ENCODE assay signal across 13 cellular contexts in genomic region chr1:223248001-223248786, GRCh38.
DNase-seq lines count a peak whose midpoint lies in the region; ATAC-seq and TF ChIP-seq lines count a peak whose summit lies in the region.
"Had no signal": no experiment of that assay in that cellular context is flagged by ENCODE, and none has a peak within 500 bp of the region (broad histone marks: within the 10 kb centered on the region; RNA-seq: fewer than 3 reads in every experiment).

No MANE protein-coding gene starts in this region.

- no peak overlapping the region for H3K4me3 ChIP-seq in KMS-11 (IDR thresholded peaks at IDR 0.05; ENCODE audit: insufficient read depth, low read depth, low read length)

- peaks cover 35% of the 10 kb centered on the region for H3K4me1 Mint-ChIP-seq in activated CD8-positive, alpha-beta T cell treated with anti-CD3 and anti-CD28 coated beads, Interleukin-2, amount 10 ng/mL, durations not matched to agents 7 days and 5 days (ENCODE audit: low read depth)
- H3K4me1 Mint-ChIP-seq in progenitor cell of endocrine pancreas (ENCODE audit: low read depth): peaks cover 23% of the 10 kb centered on the region
- H3K4me1 Mint-ChIP-seq in activated T-cell treated with anti-CD3 and anti-CD28 coated beads, Interleukin-2, amount 50 U/mL, for 4 hours (ENCODE audit: low read depth): peaks cover 43% of the 10 kb centered on the region

- TF ChIP-seq CTCF in KMS-11 (conservative IDR thresholded peaks at IDR 0.05; ENCODE audit: low read depth, low read length): no peak; the same call in 1 of the 2 replicates
- no peak for TF ChIP-seq CTCF in progenitor cell of endocrine pancreas (IDR thresholded peaks at IDR 0.05; ENCODE audit: unreplicated experiment)

- ATAC-seq in activated CD8-positive, alpha-beta T cell treated with anti-CD3 and anti-CD28 coated beads, Interleukin-2, amount 10 ng/mL, durations not matched to agents 7 days and 5 days: peak; percentile 8
- no peak for ATAC-seq in HG03097 (IDR thresholded peaks at IDR 0.05; ENCODE audit: low FRiP score, unreplicated experiment)
- no peak for ATAC-seq in activated T-cell treated with anti-CD3 and anti-CD28 coated beads, Interleukin-2, amount 50 U/mL, for 4 hours

- H3K36me3 ChIP-seq in KMS-11 (ENCODE audit: insufficient read depth): no peaks in the 10 kb centered on the region

- no peak overlapping the region for H3K27ac Mint-ChIP-seq in activated CD8-positive, alpha-beta T cell treated with anti-CD3 and anti-CD28 coated beads, Interleukin-2, amount 10 ng/mL, durations not matched to agents 7 days and 5 days
- peak overlapping the region; percentile 65 for H3K27ac Mint-ChIP-seq in progenitor cell of endocrine pancreas
- H3K27ac Mint-ChIP-seq: T-helper 2 cell treated with Interferon-gamma antibody and Interleukin-4, amounts not matched to agents 5 μg/mL and 100 μg/mL, for 36 hours had no signal

- peaks cover 2% of the 10 kb centered on the region for H3K27me3 Mint-ChIP-seq in activated CD8-positive, alpha-beta T cell treated with anti-CD3 and anti-CD28 coated beads, Interleukin-2, amount 10 ng/mL, durations not matched to agents 7 days and 5 days (ENCODE audit: low read depth)
- H3K27me3 Mint-ChIP-seq in progenitor cell of endocrine pancreas: peaks cover 28% of the 10 kb centered on the region
- peaks cover 2% of the 10 kb centered on the region for H3K27me3 Mint-ChIP-seq in activated T-cell treated with anti-CD3 and anti-CD28 coated beads, Interleukin-2, amount 50 U/mL, for 4 hours (ENCODE audit: low read depth)

- H3K4me2 ChIP-seq in KMS-11: peak overlapping the region; percentile 89

- POLR2A ChIA-PET in activated CD8-positive, alpha-beta T cell treated with anti-CD3 and anti-CD28 coated beads, Interleukin-2, amount 10 ng/mL, durations not matched to agents 7 days and 5 days (lab: Charles Lee): no interaction called here

- no peak overlapping the region for H3K4me3 Mint-ChIP-seq in activated CD8-positive, alpha-beta T cell treated with anti-CD3 and anti-CD28 coated beads, Interleukin-2, amount 10 ng/mL, durations not matched to agents 7 days and 5 days
- no peak overlapping the region for H3K4me3 Mint-ChIP-seq in progenitor cell of endocrine pancreas (ENCODE audit: low read depth)
- H3K4me3 Mint-ChIP-seq in activated T-cell treated with anti-CD3 and anti-CD28 coated beads, Interleukin-2, amount 50 U/mL, for 4 hours: no peak overlapping the region
- H3K4me3 Mint-ChIP-seq: T-helper 2 cell treated with Interferon-gamma antibody and Interleukin-4, amounts not matched to agents 5 μg/mL and 100 μg/mL, for 36 hours had no signal

- no peaks in the 10 kb centered on the region for H3K27me3 ChIP-seq in KMS-11 (ENCODE audit: insufficient read depth, low read depth)

- H3K4me1 ChIP-seq in KMS-11 (ENCODE audit: low read depth, poor library complexity, severe bottlenecking): peaks cover 60% of the 10 kb centered on the region
- H3K4me1 ChIP-seq: parathyroid adenoma had no signal

- H3K79me2 ChIP-seq in KMS-11 (ENCODE audit: insufficient read depth, low read depth): no peaks in the 10 kb centered on the region
- H3K79me2 ChIP-seq: parathyroid adenoma had no signal

- no peaks in the 10 kb centered on the region for H3K36me3 Mint-ChIP-seq in activated CD8-positive, alpha-beta T cell treated with anti-CD3 and anti-CD28 coated beads, Interleukin-2, amount 10 ng/mL, durations not matched to agents 7 days and 5 days (ENCODE audit: low read depth)
- H3K36me3 Mint-ChIP-seq in progenitor cell of endocrine pancreas (ENCODE audit: insufficient read depth): no peaks in the 10 kb centered on the region
- H3K36me3 Mint-ChIP-seq in activated T-cell treated with anti-CD3 and anti-CD28 coated beads, Interleukin-2, amount 50 U/mL, for 4 hours (ENCODE audit: insufficient read depth): no peaks in the 10 kb centered on the region

- peak overlapping the region; percentile 61 for H3K27ac ChIP-seq in KMS-11
- H3K27ac ChIP-seq: parathyroid adenoma had no signal

- no peaks in the 10 kb centered on the region for H3K9me3 Mint-ChIP-seq in activated CD8-positive, alpha-beta T cell treated with anti-CD3 and anti-CD28 coated beads, Interleukin-2, amount 10 ng/mL, durations not matched to agents 7 days and 5 days (ENCODE audit: insufficient read depth)
- no peaks in the 10 kb centered on the region for H3K9me3 Mint-ChIP-seq in progenitor cell of endocrine pancreas (ENCODE audit: low read depth)
- no peaks in the 10 kb centered on the region for H3K9me3 Mint-ChIP-seq in activated T-cell treated with anti-CD3 and anti-CD28 coated beads, Interleukin-2, amount 50 U/mL, for 4 hours
- H3K9me3 Mint-ChIP-seq: T-helper 2 cell treated with Interferon-gamma antibody and Interleukin-4, amounts not matched to agents 5 μg/mL and 100 μg/mL, for 36 hours had no signal

- peak overlapping the region; percentile 27; the same call in 1 of the 2 replicates for H2AFZ ChIP-seq in KMS-11 (ENCODE audit: low read depth)
- H2AFZ ChIP-seq: parathyroid adenoma had no signal

- DNase-seq in activated CD8-positive, alpha-beta memory T cell treated with anti-CD3 and anti-CD28 coated beads, Interleukin-2, amount 50 U/mL, for 48 hours: peak; percentile 41
- DNase-seq in activated CD8-positive, alpha-beta memory T cell treated with anti-CD3 and anti-CD28 coated beads for 24 hours: no peak
- DNase-seq in activated CD8-positive, alpha-beta T cell treated with anti-CD3 and anti-CD28 coated beads, Interleukin-2, amount 10 ng/mL, durations not matched to agents 7 days and 5 days: no peak
- DNase-seq in progenitor cell of endocrine pancreas (ENCODE audit: low spot score, unreplicated experiment): no peak
- no peak for DNase-seq in NCI-H226
- no peak for DNase-seq in activated T-cell treated with anti-CD3 and anti-CD28 coated beads, Interleukin-2, amount 50 U/mL, for 4 hours
- DNase-seq: ACHN, NCI-H1436 treated with DMSO at 0.1 percent for 48 hours, substantia nigra had no signal

- H4K20me1 ChIP-seq in KMS-11 (ENCODE audit: insufficient read depth): no peaks in the 10 kb centered on the region

- CTCF ChIA-PET in activated CD8-positive, alpha-beta T cell treated with anti-CD3 and anti-CD28 coated beads, Interleukin-2, amount 10 ng/mL, durations not matched to agents 7 days and 5 days (lab: Charles Lee): interaction anchor here (1.3 to 8.8 kb wide), 2 partner anchors 108 to 113 kb away, joined by 5 to 126 read pairs; no protein-coding TSS in a partner anchor

- peak overlapping the region; percentile 28; the same call in 1 of the 2 replicates for H3K9ac ChIP-seq in KMS-11
- H3K9ac ChIP-seq: parathyroid adenoma had no signal
